1 cellular context compared by ENCODE assay signal in genomic region chr12:52741378-52742195, GRCh38.
TF ChIP-seq lines count a peak whose summit lies in the region.

No MANE protein-coding gene starts in this region.

TF ChIP-seq in K562, 482 proteins besides CTCF, POLR2A, EP300 and RAD21:
- peak in 1 of 2 experiments; percentile 88 for TF ChIP-seq AFF1 (IDR thresholded peaks at IDR 0.05; ENCODE audit: low read depth in 1 of 2, partially characterized antibody in 2 of 2)
- 0 out of 2 replicates have a peak, but pooled peaks have one; percentile 66 for TF ChIP-seq ZNF584 (CRISPR knock-in tag; IDR thresholded peaks at IDR 0.05; ENCODE audit: low read depth)
- 0 out of 2 replicates have a peak, but pooled peaks have one; percentile 66 for TF ChIP-seq PRMT5 (CRISPR knock-in tag; IDR thresholded peaks at IDR 0.05)
- TF ChIP-seq ZNF134 (CRISPR knock-in tag; conservative IDR thresholded peaks at IDR 0.05) = 0 out of 2 replicates have a peak, but pooled peaks have one; percentile 24
- TF ChIP-seq MAZ (CRISPR knock-in tag; conservative IDR thresholded peaks at IDR 0.05 in 1 of 2, IDR thresholded peaks at IDR 0.05 in 1 of 2) = peak in 1 of 2 experiments; percentile 64; a peak in 1 of 4 replicates
- 0 out of 2 replicates have a peak, but pooled peaks have one; percentile 26 for TF ChIP-seq GABPB1 (CRISPR knock-in tag; IDR thresholded peaks at IDR 0.05)
- TF ChIP-seq NBN (IDR thresholded peaks at IDR 0.05; ENCODE audit: low read depth) = no peak
- peak; percentile 97 for TF ChIP-seq MIER1 (IDR thresholded peaks at IDR 0.05; ENCODE audit: low read depth)
- no peak for TF ChIP-seq TBP (optimal IDR thresholded peaks at IDR 0.05; ENCODE audit: low read depth, low read length)
- TF ChIP-seq HDAC2 (IDR thresholded peaks at IDR 0.05) = peak; percentile 58; the same call in 1 of the 2 replicates
- TF ChIP-seq, protein P1, sequence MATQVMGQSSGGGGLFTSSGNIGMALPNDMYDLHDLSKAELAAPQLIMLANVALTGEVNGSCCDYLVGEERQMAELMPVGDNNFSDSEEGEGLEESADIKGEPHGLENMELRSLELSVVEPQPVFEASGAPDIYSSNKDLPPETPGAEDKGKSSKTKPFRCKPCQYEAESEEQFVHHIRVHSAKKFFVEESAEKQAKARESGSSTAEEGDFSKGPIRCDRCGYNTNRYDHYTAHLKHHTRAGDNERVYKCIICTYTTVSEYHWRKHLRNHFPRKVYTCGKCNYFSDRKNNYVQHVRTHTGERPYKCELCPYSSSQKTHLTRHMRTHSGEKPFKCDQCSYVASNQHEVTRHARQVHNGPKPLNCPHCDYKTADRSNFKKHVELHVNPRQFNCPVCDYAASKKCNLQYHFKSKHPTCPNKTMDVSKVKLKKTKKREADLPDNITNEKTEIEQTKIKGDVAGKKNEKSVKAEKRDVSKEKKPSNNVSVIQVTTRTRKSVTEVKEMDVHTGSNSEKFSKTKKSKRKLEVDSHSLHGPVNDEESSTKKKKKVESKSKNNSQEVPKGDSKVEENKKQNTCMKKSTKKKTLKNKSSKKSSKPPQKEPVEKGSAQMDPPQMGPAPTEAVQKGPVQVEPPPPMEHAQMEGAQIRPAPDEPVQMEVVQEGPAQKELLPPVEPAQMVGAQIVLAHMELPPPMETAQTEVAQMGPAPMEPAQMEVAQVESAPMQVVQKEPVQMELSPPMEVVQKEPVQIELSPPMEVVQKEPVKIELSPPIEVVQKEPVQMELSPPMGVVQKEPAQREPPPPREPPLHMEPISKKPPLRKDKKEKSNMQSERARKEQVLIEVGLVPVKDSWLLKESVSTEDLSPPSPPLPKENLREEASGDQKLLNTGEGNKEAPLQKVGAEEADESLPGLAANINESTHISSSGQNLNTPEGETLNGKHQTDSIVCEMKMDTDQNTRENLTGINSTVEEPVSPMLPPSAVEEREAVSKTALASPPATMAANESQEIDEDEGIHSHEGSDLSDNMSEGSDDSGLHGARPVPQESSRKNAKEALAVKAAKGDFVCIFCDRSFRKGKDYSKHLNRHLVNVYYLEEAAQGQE (CRISPR knock-in tag; IDR thresholded peaks at IDR 0.05; ENCODE audit: low read depth) = peak; percentile 98
- no peak for TF ChIP-seq NFRKB (IDR thresholded peaks at IDR 0.05; ENCODE audit: low read depth)
- TF ChIP-seq TCF7L2 (IDR thresholded peaks at IDR 0.05; ENCODE audit: low read depth, low read length) = no peak
- TF ChIP-seq, protein P2, sequence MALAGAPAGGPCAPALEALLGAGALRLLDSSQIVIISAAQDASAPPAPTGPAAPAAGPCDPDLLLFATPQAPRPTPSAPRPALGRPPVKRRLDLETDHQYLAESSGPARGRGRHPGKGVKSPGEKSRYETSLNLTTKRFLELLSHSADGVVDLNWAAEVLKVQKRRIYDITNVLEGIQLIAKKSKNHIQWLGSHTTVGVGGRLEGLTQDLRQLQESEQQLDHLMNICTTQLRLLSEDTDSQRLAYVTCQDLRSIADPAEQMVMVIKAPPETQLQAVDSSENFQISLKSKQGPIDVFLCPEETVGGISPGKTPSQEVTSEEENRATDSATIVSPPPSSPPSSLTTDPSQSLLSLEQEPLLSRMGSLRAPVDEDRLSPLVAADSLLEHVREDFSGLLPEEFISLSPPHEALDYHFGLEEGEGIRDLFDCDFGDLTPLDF (CRISPR knock-in tag; IDR thresholded peaks at IDR 0.05) = 0 out of 2 replicates have a peak, but pooled peaks have one; percentile 38
- TF ChIP-seq XRCC3 (IDR thresholded peaks at IDR 0.05) = no peak
- TF ChIP-seq NFE2 (IDR thresholded peaks at IDR 0.05; ENCODE audit: low read depth) = no peak
- peak; percentile 84 for TF ChIP-seq ZNF766 (CRISPR knock-in tag; conservative IDR thresholded peaks at IDR 0.05)
- peak; percentile 63; the same call in 1 of the 2 replicates for TF ChIP-seq ZNF175 (CRISPR knock-in tag; IDR thresholded peaks at IDR 0.05; ENCODE audit: low read depth)
- TF ChIP-seq GABPA (tag; conservative IDR thresholded peaks at IDR 0.05; ENCODE audit: low read depth) = peak; percentile 35
- peak; percentile 75 for TF ChIP-seq ETV5 (CRISPR knock-in tag; IDR thresholded peaks at IDR 0.05; ENCODE audit: low read depth)
- TF ChIP-seq ZNF197 (CRISPR knock-in tag; IDR thresholded peaks at IDR 0.05; ENCODE audit: low read depth) = peak; percentile 74; the same call in 1 of the 2 replicates
- TF ChIP-seq C11orf30 (IDR thresholded peaks at IDR 0.05; ENCODE audit: low read depth) = no peak
- peak in 1 of 2 experiments; percentile 55; a peak in 1 of 4 replicates for TF ChIP-seq RCOR1 (IDR thresholded peaks at IDR 0.05; ENCODE audit: borderline replicate concordance in 1 of 2, low read depth in 2 of 2, low read length in 2 of 2)
- TF ChIP-seq DMBX1 (CRISPR knock-in tag; IDR thresholded peaks at IDR 0.05; ENCODE audit: borderline replicate concordance) = peak; percentile 72; the same call in 1 of the 2 replicates
- TF ChIP-seq SMAD4 (CRISPR knock-in tag; conservative IDR thresholded peaks at IDR 0.05) = 0 out of 2 replicates have a peak, but pooled peaks have one; percentile 36
- peak; percentile 74; the same call in 1 of the 2 replicates for TF ChIP-seq CHAMP1 (IDR thresholded peaks at IDR 0.05)
- TF ChIP-seq, protein P3, sequence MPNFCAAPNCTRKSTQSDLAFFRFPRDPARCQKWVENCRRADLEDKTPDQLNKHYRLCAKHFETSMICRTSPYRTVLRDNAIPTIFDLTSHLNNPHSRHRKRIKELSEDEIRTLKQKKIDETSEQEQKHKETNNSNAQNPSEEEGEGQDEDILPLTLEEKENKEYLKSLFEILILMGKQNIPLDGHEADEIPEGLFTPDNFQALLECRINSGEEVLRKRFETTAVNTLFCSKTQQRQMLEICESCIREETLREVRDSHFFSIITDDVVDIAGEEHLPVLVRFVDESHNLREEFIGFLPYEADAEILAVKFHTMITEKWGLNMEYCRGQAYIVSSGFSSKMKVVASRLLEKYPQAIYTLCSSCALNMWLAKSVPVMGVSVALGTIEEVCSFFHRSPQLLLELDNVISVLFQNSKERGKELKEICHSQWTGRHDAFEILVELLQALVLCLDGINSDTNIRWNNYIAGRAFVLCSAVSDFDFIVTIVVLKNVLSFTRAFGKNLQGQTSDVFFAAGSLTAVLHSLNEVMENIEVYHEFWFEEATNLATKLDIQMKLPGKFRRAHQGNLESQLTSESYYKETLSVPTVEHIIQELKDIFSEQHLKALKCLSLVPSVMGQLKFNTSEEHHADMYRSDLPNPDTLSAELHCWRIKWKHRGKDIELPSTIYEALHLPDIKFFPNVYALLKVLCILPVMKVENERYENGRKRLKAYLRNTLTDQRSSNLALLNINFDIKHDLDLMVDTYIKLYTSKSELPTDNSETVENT (CRISPR knock-in tag; IDR thresholded peaks at IDR 0.05) = no peak
- no peak for TF ChIP-seq ESRRA (IDR thresholded peaks at IDR 0.05; ENCODE audit: borderline replicate concordance, low read depth)
- peak; percentile 56 for TF ChIP-seq CXXC5 (CRISPR knock-in tag; IDR thresholded peaks at IDR 0.05)
- no peak for TF ChIP-seq ZNF589 (CRISPR knock-in tag; IDR thresholded peaks at IDR 0.05; ENCODE audit: low read depth)
- 0 out of 2 replicates have a peak, but pooled peaks have one; percentile 55 for TF ChIP-seq ZNF511 (CRISPR knock-in tag; IDR thresholded peaks at IDR 0.05)
- 0 out of 2 replicates have a peak, but pooled peaks have one; percentile 2 for TF ChIP-seq SPI1 (IDR thresholded peaks at IDR 0.05; ENCODE audit: borderline replicate concordance, low read depth, low read length)
- 0 out of 2 replicates have a peak, but pooled peaks have one; percentile 29 for TF ChIP-seq ELF4 (CRISPR knock-in tag; IDR thresholded peaks at IDR 0.05)
- TF ChIP-seq, protein P4, sequence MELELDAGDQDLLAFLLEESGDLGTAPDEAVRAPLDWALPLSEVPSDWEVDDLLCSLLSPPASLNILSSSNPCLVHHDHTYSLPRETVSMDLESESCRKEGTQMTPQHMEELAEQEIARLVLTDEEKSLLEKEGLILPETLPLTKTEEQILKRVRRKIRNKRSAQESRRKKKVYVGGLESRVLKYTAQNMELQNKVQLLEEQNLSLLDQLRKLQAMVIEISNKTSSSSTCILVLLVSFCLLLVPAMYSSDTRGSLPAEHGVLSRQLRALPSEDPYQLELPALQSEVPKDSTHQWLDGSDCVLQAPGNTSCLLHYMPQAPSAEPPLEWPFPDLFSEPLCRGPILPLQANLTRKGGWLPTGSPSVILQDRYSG (tag; conservative IDR thresholded peaks at IDR 0.05; ENCODE audit: low read depth) = 0 out of 2 replicates have a peak, but pooled peaks have one; percentile 74
- TF ChIP-seq ZNF263 (CRISPR knock-in tag; IDR thresholded peaks at IDR 0.05; ENCODE audit: borderline replicate concordance) = peak; percentile 15; the same call in 1 of the 2 replicates
- peak; percentile 72 for TF ChIP-seq ETV1 (tag; conservative IDR thresholded peaks at IDR 0.05; ENCODE audit: low read depth)
- TF ChIP-seq, protein P5, sequence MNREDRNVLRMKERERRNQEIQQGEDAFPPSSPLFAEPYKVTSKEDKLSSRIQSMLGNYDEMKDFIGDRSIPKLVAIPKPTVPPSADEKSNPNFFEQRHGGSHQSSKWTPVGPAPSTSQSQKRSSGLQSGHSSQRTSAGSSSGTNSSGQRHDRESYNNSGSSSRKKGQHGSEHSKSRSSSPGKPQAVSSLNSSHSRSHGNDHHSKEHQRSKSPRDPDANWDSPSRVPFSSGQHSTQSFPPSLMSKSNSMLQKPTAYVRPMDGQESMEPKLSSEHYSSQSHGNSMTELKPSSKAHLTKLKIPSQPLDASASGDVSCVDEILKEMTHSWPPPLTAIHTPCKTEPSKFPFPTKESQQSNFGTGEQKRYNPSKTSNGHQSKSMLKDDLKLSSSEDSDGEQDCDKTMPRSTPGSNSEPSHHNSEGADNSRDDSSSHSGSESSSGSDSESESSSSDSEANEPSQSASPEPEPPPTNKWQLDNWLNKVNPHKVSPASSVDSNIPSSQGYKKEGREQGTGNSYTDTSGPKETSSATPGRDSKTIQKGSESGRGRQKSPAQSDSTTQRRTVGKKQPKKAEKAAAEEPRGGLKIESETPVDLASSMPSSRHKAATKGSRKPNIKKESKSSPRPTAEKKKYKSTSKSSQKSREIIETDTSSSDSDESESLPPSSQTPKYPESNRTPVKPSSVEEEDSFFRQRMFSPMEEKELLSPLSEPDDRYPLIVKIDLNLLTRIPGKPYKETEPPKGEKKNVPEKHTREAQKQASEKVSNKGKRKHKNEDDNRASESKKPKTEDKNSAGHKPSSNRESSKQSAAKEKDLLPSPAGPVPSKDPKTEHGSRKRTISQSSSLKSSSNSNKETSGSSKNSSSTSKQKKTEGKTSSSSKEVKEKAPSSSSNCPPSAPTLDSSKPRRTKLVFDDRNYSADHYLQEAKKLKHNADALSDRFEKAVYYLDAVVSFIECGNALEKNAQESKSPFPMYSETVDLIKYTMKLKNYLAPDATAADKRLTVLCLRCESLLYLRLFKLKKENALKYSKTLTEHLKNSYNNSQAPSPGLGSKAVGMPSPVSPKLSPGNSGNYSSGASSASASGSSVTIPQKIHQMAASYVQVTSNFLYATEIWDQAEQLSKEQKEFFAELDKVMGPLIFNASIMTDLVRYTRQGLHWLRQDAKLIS (CRISPR knock-in tag; IDR thresholded peaks at IDR 0.05) = 0 out of 2 replicates have a peak, but pooled peaks have one; percentile 30
- TF ChIP-seq EHMT2 (IDR thresholded peaks at IDR 0.05) = peak; percentile 99
- TF ChIP-seq ESRRB (CRISPR knock-in tag; IDR thresholded peaks at IDR 0.05; ENCODE audit: borderline replicate concordance) = no peak
- no peak for TF ChIP-seq CBX3 (IDR thresholded peaks at IDR 0.05; ENCODE audit: borderline replicate concordance in 1 of 2, low read length in 2 of 2)
